In genomic region chr5:145834917-145835838, GRCh38 we compare ENCODE assay signal across 8 cellular contexts. TPM values are rescaled to one million over a fixed set of nuclear protein-coding genes. Genes with fewer than 3 reads are reported as not detected.
A peak's percentile ranks its signal among the peaks of the same experiment; 100 is the strongest.
DNase-seq lines count a peak whose midpoint lies in the region; ATAC-seq, FAIRE-seq and TF ChIP-seq lines count a peak whose summit lies in the region.

TSS of gene PRELID2 (minus strand) at chr5:145835342. CDS start at chr5:145835251, 91 bp downstream.

- no peaks in the 10 kb centered on the region for H3K9me3 ChIP-seq in prostate gland
- no peaks in the 10 kb centered on the region for H3K9me3 ChIP-seq in aorta (ENCODE audit: control insufficient read depth, low read length)

- in situ Hi-C loops in G401 (cut with HindIII; ENCODE audit: low sequenced_read_pairs) (no loop called here), astrocyte of the cerebellum (cut with HindIII; ENCODE audit: low sequenced_read_pairs) (no loop called here)

- ATAC-seq in aorta (ENCODE audit: low FRiP score) = peak; percentile 94

- H3K27ac ChIP-seq in prostate gland (peak within 1 kb of the TSS; percentile 43 to 64), aorta (ENCODE audit: low read depth in 1 of 2, low read length in 2 of 2) (peak within 1 kb of the TSS; percentile 67 to 69)

- TF ChIP-seq CTCF in astrocyte of the cerebellum (IDR thresholded peaks at IDR 0.05; ENCODE audit: low read depth, low read length, missing control alignments) = no peak
- peak in 1 of 4 experiments; percentile 18 for TF ChIP-seq CTCF in prostate gland (IDR thresholded peaks at IDR 0.05)

- intact Hi-C loops in prostate gland (cut with DNase I) = no loop called here
- intact Hi-C loops in aorta (cut with DNase I) = loop anchor here (5.0 to 10.0 kb wide), 4 partner anchors 97 to 1630 kb away; no protein-coding TSS in a partner anchor

- H3K4me1 ChIP-seq in prostate gland (replicated peaks) = no peaks in the 10 kb centered on the region
- H3K4me1 ChIP-seq in aorta (ENCODE audit: control insufficient read depth in 1 of 2, insufficient read depth in 2 of 2, low read length in 2 of 2) = peaks cover 0 to 7% of the 10 kb centered on the region in 2 donors

- under 1% methylated on average over 70 of the region's 71 CpGs for WGBS in prostate gland
- 0% methylated on average over 71 of the region's 71 CpGs for WGBS in aorta, 2 donors

- FAIRE-seq in H54 (lab: Jason Lieb, UNC) = no peak

- H3K4me3 ChIP-seq in astrocyte of the cerebellum (ENCODE audit: low read depth, low read length) (peak within 1 kb of the TSS; percentile 57), prostate gland (peak within 1 kb of the TSS; percentile 55 to 56), aorta (ENCODE audit: low read length in 2 of 2) (peak within 1 kb of the TSS; percentile 37 to 92)

- DNase-seq in G401 (ENCODE audit: low spot score) = peak; percentile 43
- DNase-seq in H54 (ENCODE audit: insufficient read length, low spot score) = peak; percentile 84
- DNase-seq in LHCN-M2 (ENCODE audit: low read depth) = peak; percentile 89
- peak; percentile 87 to 95 for DNase-seq in SW 1271 (lab: John Stamatoyannopoulos, UW)
- peak; percentile 60 for DNase-seq in astrocyte of the cerebellum (ENCODE audit: low read depth)
- DNase-seq in hepatic stellate cell (ENCODE audit: low spot score) = peak; percentile 61
- DNase-seq in prostate gland (ENCODE audit: low spot score) = peak; percentile 83
- peak; percentile 94 to 96 for DNase-seq in aorta

- H3K36me3 ChIP-seq in prostate gland = no peaks in the 10 kb centered on the region
- no peaks in the 10 kb centered on the region for H3K36me3 ChIP-seq in aorta (ENCODE audit: control insufficient read depth in 1 of 2, insufficient read depth in 2 of 2, low read length in 1 of 2)

- TF ChIP-seq POLR2A in H54 (IDR thresholded peaks at IDR 0.05; ENCODE audit: low read depth, low read length) (peak; percentile 64; the same call in 1 of the 2 replicates), prostate gland (IDR thresholded peaks at IDR 0.05) (peak; percentile 73)

- H3K27me3 ChIP-seq in prostate gland (replicated peaks; ENCODE audit: insufficient read depth) (no peaks in the 10 kb centered on the region), aorta (ENCODE audit: control insufficient read depth in 1 of 2, insufficient read depth in 2 of 2, low read length in 1 of 2) (no peaks in the 10 kb centered on the region)

RNA-seq across cellular contexts. Expression of gene PRELID2, which starts in this region (rescaled TPM):
- total RNA-seq in G401 (2014; rRNA removed; shearing (Covaris generic)) = 17.8 and 32.9 TPM in 2 replicates
- total RNA-seq in LHCN-M2 (2014; rRNA removed) (9.8 and 11.0 TPM in 2 replicates), prostate gland (1 to 10 TPM; 4.1 to 5.4 TPM), aorta (10 to 100 TPM; 26.7 to 28.7 TPM)
- 5.2 TPM for polyA plus RNA-seq in LHCN-M2 (2012)
- 1 to 10 TPM; 4.3 to 4.8 TPM for polyA plus RNA-seq in aorta

Comparison
In these comparisons a context has a peak if more than half of its experiments do, and no peak if none do; other contexts are left out.
1. Peak in every context shown above with its lines: DNase-seq, ATAC-seq, H3K4me3 ChIP-seq and H3K27ac ChIP-seq.
2. DNase-seq: peak in every context shown above with its lines; median percentile 95 in aorta; 91 in SW 1271; 89 in LHCN-M2; 84 in H54; 83 in prostate gland; 61 in hepatic stellate cell; 60 in astrocyte of the cerebellum; 43 in G401.